2 cellular contexts compared by ENCODE assay signal in genomic region chr6:113967777-113968176, GRCh38.
TF ChIP-seq lines count a peak whose summit lies in the region.

No MANE protein-coding gene starts in this region.

TF ChIP-seq in IMR-90, 13 proteins besides CTCF, POLR2A, EP300 and RAD21:
- TF ChIP-seq FOS (IDR thresholded peaks at IDR 0.05; ENCODE audit: low read depth, low read length) (no peak), NFE2L2 (IDR thresholded peaks at IDR 0.05; ENCODE audit: low read depth, low read length) (no peak), CHD1 (IDR thresholded peaks at IDR 0.05; ENCODE audit: low read depth, low read length) (no peak), MXI1 (IDR thresholded peaks at IDR 0.05; ENCODE audit: borderline replicate concordance, low read depth, low read length) (no peak), MAFK (IDR thresholded peaks at IDR 0.05; ENCODE audit: low read depth, low read length) (no peak), SMC3 (IDR thresholded peaks at IDR 0.05; ENCODE audit: low read depth, low read length) (no peak), BHLHE40 (IDR thresholded peaks at IDR 0.05; ENCODE audit: low read depth, low read length) (no peak), CEBPB (IDR thresholded peaks at IDR 0.05; ENCODE audit: low read depth, low read length) (no peak), MAZ (IDR thresholded peaks at IDR 0.05; ENCODE audit: borderline replicate concordance, low read depth, low read length) (no peak), RFX5 (IDR thresholded peaks at IDR 0.05; ENCODE audit: low read depth, low read length) (no peak), USF2 (IDR thresholded peaks at IDR 0.05; ENCODE audit: low read depth, low read length) (no peak), RCOR1 (IDR thresholded peaks at IDR 0.05; ENCODE audit: insufficient replicate concordance, low read length) (no peak), ELK1 (IDR thresholded peaks at IDR 0.05; ENCODE audit: borderline replicate concordance, low read depth, low read length) (no peak)

TF ChIP-seq in H1, 55 proteins besides CTCF, POLR2A, EP300 and RAD21:
- TF ChIP-seq GTF2F1 (IDR thresholded peaks at IDR 0.05; ENCODE audit: borderline replicate concordance, low read depth, low read length): no peak
- TF ChIP-seq RBBP5 (IDR thresholded peaks at IDR 0.05; ENCODE audit: borderline replicate concordance, low read depth, low read length): no peak
- TF ChIP-seq ATF3 (IDR thresholded peaks at IDR 0.05; ENCODE audit: insufficient read depth, low read depth, low read length): no peak
- TF ChIP-seq ATF2 (IDR thresholded peaks at IDR 0.05; ENCODE audit: low read length): no peak
- TF ChIP-seq SP4 (IDR thresholded peaks at IDR 0.05; ENCODE audit: low read length): no peak
- no peak for TF ChIP-seq POU5F1 (IDR thresholded peaks at IDR 0.05; ENCODE audit: low read depth, low read length)
- TF ChIP-seq USF2 (IDR thresholded peaks at IDR 0.05; ENCODE audit: low read length): no peak
- TF ChIP-seq CEBPB (IDR thresholded peaks at IDR 0.05; ENCODE audit: low read depth, low read length): no peak
- no peak for TF ChIP-seq PHF8 (conservative IDR thresholded peaks at IDR 0.05; ENCODE audit: low read depth, low read length)
- no peak for TF ChIP-seq NRF1 (IDR thresholded peaks at IDR 0.05; ENCODE audit: low read depth, low read length)
- TF ChIP-seq NANOG (IDR thresholded peaks at IDR 0.05; ENCODE audit: insufficient read depth, low read depth, low read length, poor library complexity, severe bottlenecking): no peak
- TF ChIP-seq BACH1 (IDR thresholded peaks at IDR 0.05; ENCODE audit: low read length): no peak
TF ChIP-seq in H1: peak in this region for 0.
